24 cellular contexts compared by ENCODE assay signal in genomic region chr1:164443166-164443565, GRCh38.
"Had no signal": no experiment of that assay in that cellular context is flagged by ENCODE, and none has a peak within 500 bp of the region (broad histone marks: within the 10 kb centered on the region; RNA-seq: fewer than 3 reads in every experiment).

No MANE protein-coding gene starts in this region.

- H3K9ac ChIP-seq: SK-N-SH had no signal

- H3K4me2 ChIP-seq: SK-N-SH had no signal

- H3K4me3 Mint-ChIP-seq: activated CD8-positive, alpha-beta T cell treated with anti-CD3 and anti-CD28 coated beads, Interleukin-2, amount 10 ng/mL, durations not matched to agents 7 days and 5 days; activated naive CD4-positive, alpha-beta T cell treated with anti-CD3 and anti-CD28 coated beads, Interleukin-2, amount 50 U/mL, for 24 hours; brain had no signal

- H3K4me3 ChIP-seq: K562, Peyer's patch, SJCRH30 had no signal

- H3K4me1 ChIP-seq: Peyer's patch, SJCRH30 had no signal

- H3K27ac Mint-ChIP-seq: activated CD8-positive, alpha-beta T cell treated with anti-CD3 and anti-CD28 coated beads, Interleukin-2, amount 10 ng/mL, durations not matched to agents 7 days and 5 days; activated naive CD4-positive, alpha-beta T cell treated with anti-CD3 and anti-CD28 coated beads, Interleukin-2, amount 50 U/mL, for 24 hours; brain had no signal

- H3K27me3 Mint-ChIP-seq: activated naive CD4-positive, alpha-beta T cell treated with anti-CD3 and anti-CD28 coated beads, Interleukin-2, amount 50 U/mL, for 24 hours; brain had no signal

- DNase-seq: activated CD4-positive, alpha-beta T cell treated with anti-CD3 and anti-CD28 coated beads for 4 hours; activated CD8-positive, alpha-beta memory T cell treated with anti-CD3 and anti-CD28 coated beads, Interleukin-2, amount 50 U/mL, for 48 hours; activated CD8-positive, alpha-beta T cell treated with anti-CD3 and anti-CD28 coated beads, Interleukin-2, amount 10 ng/mL, durations not matched to agents 7 days and 5 days; activated naive CD4-positive, alpha-beta T cell; activated T-cell treated with anti-CD3 and anti-CD28 coated beads, Interleukin-2, amount 50 U/mL, for 1 hour; amygdala; cerebellar nuclear complex; Karpas-422; NCI-H1092; NCI-H1417; NCI-H1694 treated with DMSO at 0.1 percent for 48 hours; NCI-H2029 treated with DMSO at 0.1 percent for 48 hours; NCI-H510A treated with DMSO at 0.1 percent for 48 hours; NCI-H69; Peyer's patch; Right ventricle myocardium superior; SJCRH30; SK-N-SH; T-helper 1 cell had no signal

- H3K9me3 ChIP-seq: Peyer's patch, SJCRH30, SK-N-SH had no signal

- H3K36me3 Mint-ChIP-seq: activated naive CD4-positive, alpha-beta T cell treated with anti-CD3 and anti-CD28 coated beads, Interleukin-2, amount 50 U/mL, for 24 hours; brain had no signal

- H3K27me3 ChIP-seq: Peyer's patch, SJCRH30 had no signal

- H3K4me1 Mint-ChIP-seq: activated naive CD4-positive, alpha-beta T cell treated with anti-CD3 and anti-CD28 coated beads, Interleukin-2, amount 50 U/mL, for 24 hours had no signal

- ATAC-seq: activated CD4-positive, CD25-positive, alpha-beta regulatory T cell treated with anti-CD3 and anti-CD28 coated beads, Interleukin-2, amount 50 U/mL, for 24 hours; activated CD8-positive, alpha-beta T cell treated with anti-CD3 and anti-CD28 coated beads, Interleukin-2, amount 10 ng/mL, durations not matched to agents 7 days and 5 days; K562 had no signal

- H3K9me3 Mint-ChIP-seq: brain had no signal

- H3K27ac ChIP-seq: Peyer's patch, RWPE1, SJCRH30 had no signal

- H3K36me3 ChIP-seq: Peyer's patch, SJCRH30 had no signal
